In genomic region chr17:42247734-42248133, GRCh38 we compare ENCODE assay signal across 9 cellular contexts.
DNase-seq lines count a peak whose midpoint lies in the region; ATAC-seq lines count a peak whose summit lies in the region.
"Had no signal": no experiment of that assay in that cellular context is flagged by ENCODE, and none has a peak within 500 bp of the region (broad histone marks: within the 10 kb centered on the region; RNA-seq: fewer than 3 reads in every experiment).

No MANE protein-coding gene starts in this region.

- ATAC-seq in stimulated activated effector memory CD8-positive, alpha-beta T cell treated with anti-CD3 and anti-CD28 coated beads, Interleukin-12 subunit alpha, Interleukin-12 subunit beta, amount 100 ng/mL, for 72 hours, result no peak
- ATAC-seq in HG03175 (IDR thresholded peaks at IDR 0.05; ENCODE audit: unreplicated experiment) (no peak), HG03196 (IDR thresholded peaks at IDR 0.05; ENCODE audit: unreplicated experiment) (no peak)

- DNase-seq in NOMO-1 treated with DMSO at 0.1 percent for 48 hours (lab: John Stamatoyannopoulos, UW; ENCODE audit: unreplicated experiment) (peak; percentile 30), NOMO-1 treated with dmso at 0.1 percent for 144 hours (lab: John Stamatoyannopoulos, UW; ENCODE audit: unreplicated experiment) (no peak), RKO (ENCODE audit: low spot score) (peak; percentile 41), fibroblast of peridontal ligament (ENCODE audit: extremely low read depth) (peak; percentile 82), CD1c-positive myeloid dendritic cell (ENCODE audit: extremely low spot score) (no peak)
- no peak for DNase-seq in stimulated activated effector memory CD8-positive, alpha-beta T cell treated with anti-CD3 and anti-CD28 coated beads, Interleukin-12 subunit alpha, Interleukin-12 subunit beta, amount 100 ng/mL, for 72 hours (ENCODE audit: low spot score in 2 of 2)
- DNase-seq: NCI-H1105 treated with DMSO at 0.1 percent for 48 hours had no signal

- H3K9me3 Mint-ChIP-seq in stimulated activated effector memory CD8-positive, alpha-beta T cell treated with anti-CD3 and anti-CD28 coated beads, Interleukin-12 subunit alpha, Interleukin-12 subunit beta, amount 100 ng/mL, for 72 hours, result no peaks in the 10 kb centered on the region

- peaks cover 70% of the 10 kb centered on the region for H3K4me1 Mint-ChIP-seq in stimulated activated effector memory CD8-positive, alpha-beta T cell treated with anti-CD3 and anti-CD28 coated beads, Interleukin-12 subunit alpha, Interleukin-12 subunit beta, amount 100 ng/mL, for 72 hours

- H3K36me3 Mint-ChIP-seq in stimulated activated effector memory CD8-positive, alpha-beta T cell treated with anti-CD3 and anti-CD28 coated beads, Interleukin-12 subunit alpha, Interleukin-12 subunit beta, amount 100 ng/mL, for 72 hours, result peaks cover 59% of the 10 kb centered on the region

- H3K27ac Mint-ChIP-seq in stimulated activated effector memory CD8-positive, alpha-beta T cell treated with anti-CD3 and anti-CD28 coated beads, Interleukin-12 subunit alpha, Interleukin-12 subunit beta, amount 100 ng/mL, for 72 hours, result peak overlapping the region; percentile 98

- H3K4me3 Mint-ChIP-seq in stimulated activated effector memory CD8-positive, alpha-beta T cell treated with anti-CD3 and anti-CD28 coated beads, Interleukin-12 subunit alpha, Interleukin-12 subunit beta, amount 100 ng/mL, for 72 hours, result peak overlapping the region; percentile 81

Comparison
In these comparisons a context has a peak if more than half of its experiments do, and no peak if none do; other contexts are left out.
1. DNase-seq: peak in NOMO-1 treated with DMSO at 0.1 percent for 48 hours (single experiment), RKO (single experiment) and fibroblast of peridontal ligament (single experiment); none in NOMO-1 treated with dmso at 0.1 percent for 144 hours (single experiment), stimulated activated effector memory CD8-positive, alpha-beta T cell treated with anti-CD3 and anti-CD28 coated beads, Interleukin-12 subunit alpha, Interleukin-12 subunit beta, amount 100 ng/mL, for 72 hours (0 of 2) and CD1c-positive myeloid dendritic cell (single experiment).